15 cellular contexts compared by ENCODE assay signal in the genomic region with DNA sequence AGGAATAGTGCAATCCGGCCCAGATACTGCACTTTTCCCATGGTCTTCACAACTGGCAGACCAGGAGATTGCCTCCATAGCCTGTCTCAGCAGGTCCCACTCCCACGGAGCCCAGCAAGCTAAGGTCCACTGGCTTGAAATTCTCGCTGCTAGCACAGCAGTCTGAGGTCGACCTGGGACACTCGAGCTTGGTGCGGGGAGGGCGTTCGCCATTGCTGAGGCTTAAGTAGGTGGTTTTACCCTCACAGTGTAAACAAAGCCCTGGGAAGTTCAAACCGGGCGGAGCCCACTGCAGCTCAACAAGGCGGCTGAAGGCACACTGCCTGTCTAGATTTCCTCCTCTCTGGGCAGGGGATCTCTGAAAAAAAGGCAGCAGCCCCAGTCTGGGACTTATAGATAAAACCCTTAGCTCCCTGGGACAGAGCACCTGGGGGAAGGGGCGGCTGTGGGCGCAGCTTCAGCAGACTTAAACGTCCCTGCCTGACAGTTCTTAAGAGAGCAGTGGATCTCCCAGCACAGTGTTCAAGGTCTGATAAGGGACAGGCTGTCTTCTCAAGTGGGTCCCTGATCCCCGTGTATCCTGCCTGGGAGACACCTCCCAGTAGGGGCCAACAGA.
DNase-seq lines count a peak whose midpoint lies in the region; TF ChIP-seq lines count a peak whose summit lies in the region.
"Had no signal": no experiment of that assay in that cellular context is flagged by ENCODE, and none has a peak within 500 bp of the region (broad histone marks: within the 10 kb centered on the region; RNA-seq: fewer than 3 reads in every experiment).

No MANE protein-coding gene starts in this region.

- peak; percentile 6 for DNase-seq in NCI-H82 (lab: John Stamatoyannopoulos, UW)
- no peak for DNase-seq in NCI-H82 treated with DMSO at 0.1 percent for 48 hours (lab: John Stamatoyannopoulos, UW; ENCODE audit: unreplicated experiment)
- peak; percentile 59 for DNase-seq in WERI-Rb-1
- DNase-seq in left kidney (ENCODE audit: low read depth, low spot score) = peak; percentile 35
- peak; percentile 77 for DNase-seq in osteocyte (ENCODE audit: extremely low spot score, unreplicated experiment)
- no peak for DNase-seq in hypothalamus (lab: John Stamatoyannopoulos, UW)
- DNase-seq in SW 1271 (lab: John Stamatoyannopoulos, UW) = no peak
- DNase-seq in GM20000 (ENCODE audit: low spot score) = no peak
- DNase-seq: 8988T; AML-193; CD4-positive, CD25-positive, alpha-beta regulatory T cell; DMS 273 treated with DMSO at 0.1 percent for 48 hours; H7; HFFc6 had no signal

- H3K9me3 ChIP-seq in WERI-Rb-1 (ENCODE audit: severe bottlenecking) = peaks cover 7% of the 10 kb centered on the region

- no peak overlapping the region for H3K27ac Mint-ChIP-seq in osteocyte (ENCODE audit: unreplicated experiment)
- H3K27ac Mint-ChIP-seq: HFFc6 had no signal

- H3K9me3 Mint-ChIP-seq in osteocyte (ENCODE audit: unreplicated experiment) = no peaks in the 10 kb centered on the region

- H3K36me3 Mint-ChIP-seq in osteocyte (ENCODE audit: unreplicated experiment) = no peaks in the 10 kb centered on the region
- H3K36me3 Mint-ChIP-seq: CD4-positive, CD25-positive, alpha-beta regulatory T cell had no signal

- H3K36me3 ChIP-seq in WERI-Rb-1 = no peaks in the 10 kb centered on the region
- H3K36me3 ChIP-seq: BLaER1 had no signal

- peak overlapping the region; percentile 28; the same call in 1 of the 2 replicates for H3K27ac ChIP-seq in WERI-Rb-1
- H3K27ac ChIP-seq: BLaER1 had no signal

- peaks cover 11% of the 10 kb centered on the region for H3K27me3 Mint-ChIP-seq in osteocyte (ENCODE audit: unreplicated experiment)
- H3K27me3 Mint-ChIP-seq: CD4-positive, CD25-positive, alpha-beta regulatory T cell had no signal

- TF ChIP-seq CTCF in WERI-Rb-1 (IDR thresholded peaks at IDR 0.05; ENCODE audit: low read depth, low read length) = no peak
- TF ChIP-seq CTCF in osteocyte (IDR thresholded peaks at IDR 0.05) = no peak
- no peak for TF ChIP-seq CTCF in GM20000 (IDR thresholded peaks at IDR 0.05; ENCODE audit: extremely low read depth, missing control alignments)

- H3K4me1 Mint-ChIP-seq in osteocyte (ENCODE audit: unreplicated experiment) = no peaks in the 10 kb centered on the region
- H3K4me1 Mint-ChIP-seq: CD4-positive, CD25-positive, alpha-beta regulatory T cell had no signal

- H3K4me3 Mint-ChIP-seq in osteocyte (ENCODE audit: unreplicated experiment) = no peak overlapping the region
- H3K4me3 Mint-ChIP-seq: CD4-positive, CD25-positive, alpha-beta regulatory T cell; HFFc6 had no signal

- H3K4me3 ChIP-seq in WERI-Rb-1 (ENCODE audit: low read depth, low read length) = peak overlapping the region; percentile 9
- H3K4me3 ChIP-seq: BLaER1 had no signal

- no peaks in the 10 kb centered on the region for H3K27me3 ChIP-seq in WERI-Rb-1 (ENCODE audit: insufficient read depth, low read depth, severe bottlenecking)
- H3K27me3 ChIP-seq: BLaER1 had no signal

Comparison
In these comparisons a context has a peak if more than half of its experiments do, and no peak if none do; other contexts are left out.
1. DNase-seq: peak in NCI-H82 (single experiment), WERI-Rb-1 (single experiment), left kidney (single experiment) and osteocyte (single experiment); none in NCI-H82 treated with DMSO at 0.1 percent for 48 hours (single experiment), hypothalamus (0 of 51), SW 1271 (0 of 2) and GM20000 (single experiment).